ENCODE assay signal across 31 cellular contexts in genomic region chr14:74554742-74555362, GRCh38.
"Had no signal": no experiment of that assay in that cellular context is flagged by ENCODE, and none has a peak within 500 bp of the region (broad histone marks: within the 10 kb centered on the region; RNA-seq: fewer than 3 reads in every experiment).

No MANE protein-coding gene starts in this region.

- H3K9me3 Mint-ChIP-seq: activated CD4-positive, alpha-beta memory T cell treated with anti-CD3 and anti-CD28 coated beads, Interleukin-2, amount 10 ng/mL, durations not matched to agents 7 days and 5 days; activated CD4-positive, alpha-beta T cell treated with anti-CD3 and anti-CD28 coated beads, Interleukin-2, amount 10 ng/mL, durations not matched to agents 24 days and 14 days; activated naive CD4-positive, alpha-beta T cell treated with anti-CD3 and anti-CD28 coated beads, Interleukin-2, amount 10 ng/mL, durations not matched to agents 7 days and 5 days; activated naive CD8-positive, alpha-beta T cell treated with anti-CD3 and anti-CD28 coated beads, Interleukin-2, amount 10 ng/mL, durations not matched to agents 7 days and 5 days; activated T-cell treated with anti-CD3 and anti-CD28 coated beads, Interleukin-2, amount 50 U/mL, for 24 hours; immature natural killer cell; memory B cell; naive thymus-derived CD4-positive, alpha-beta T cell; neural crest cell; stimulated activated naive B cell treated with anti-CD40 and anti-IgM and Interleukin-4, amounts not matched to agents 10 μg/mL and 1 μg/mL and 100 μg/mL, for 72 hours had no signal

- H3K27ac Mint-ChIP-seq: activated CD4-positive, alpha-beta memory T cell treated with anti-CD3 and anti-CD28 coated beads, Interleukin-2, amount 10 ng/mL, durations not matched to agents 7 days and 5 days; activated CD4-positive, alpha-beta T cell treated with anti-CD3 and anti-CD28 coated beads, Interleukin-2, amount 10 ng/mL, durations not matched to agents 24 days and 14 days; activated naive CD4-positive, alpha-beta T cell treated with anti-CD3 and anti-CD28 coated beads, Interleukin-2, amount 10 ng/mL, durations not matched to agents 7 days and 5 days; activated naive CD8-positive, alpha-beta T cell treated with anti-CD3 and anti-CD28 coated beads, Interleukin-2, amount 10 ng/mL, durations not matched to agents 7 days and 5 days; activated T-cell treated with anti-CD3 and anti-CD28 coated beads, Interleukin-2, amount 50 U/mL, for 24 hours; immature natural killer cell; memory B cell; naive thymus-derived CD4-positive, alpha-beta T cell; stimulated activated naive B cell treated with anti-CD40 and anti-IgM and Interleukin-4, amounts not matched to agents 10 μg/mL and 1 μg/mL and 100 μg/mL, for 72 hours; T-helper 17 cell had no signal

- H3K4me1 Mint-ChIP-seq: activated CD4-positive, alpha-beta memory T cell treated with anti-CD3 and anti-CD28 coated beads, Interleukin-2, amount 10 ng/mL, durations not matched to agents 7 days and 5 days; activated CD4-positive, alpha-beta T cell treated with anti-CD3 and anti-CD28 coated beads, Interleukin-2, amount 10 ng/mL, durations not matched to agents 24 days and 14 days; activated naive CD4-positive, alpha-beta T cell treated with anti-CD3 and anti-CD28 coated beads, Interleukin-2, amount 10 ng/mL, durations not matched to agents 7 days and 5 days; immature natural killer cell had no signal

- H3K4me3 ChIP-seq: heart left ventricle, right lobe of liver, skin epidermis, transverse colon had no signal

- FAIRE-seq: astrocyte, kidney had no signal

- DNase-seq: activated CD4-positive, alpha-beta memory T cell treated with anti-CD3 and anti-CD28 coated beads, Interleukin-2, amount 10 ng/mL, durations not matched to agents 7 days and 5 days; activated CD4-positive, alpha-beta T cell treated with anti-CD3 and anti-CD28 coated beads, Interleukin-2, amount 10 ng/mL, durations not matched to agents 24 days and 14 days; activated CD8-positive, alpha-beta memory T cell treated with anti-CD3 and anti-CD28 coated beads, Interleukin-2, amount 50 U/mL, for 48 hours; activated gamma-delta T cell; activated naive CD4-positive, alpha-beta T cell treated with anti-CD3 and anti-CD28 coated beads, Interleukin-2, amount 10 ng/mL, durations not matched to agents 7 days and 5 days; activated naive CD8-positive, alpha-beta T cell treated with anti-CD3 and anti-CD28 coated beads, Interleukin-2, amount 10 ng/mL, durations not matched to agents 7 days and 5 days; activated T-cell treated with anti-CD3 and anti-CD28 coated beads, Interleukin-2, amount 50 U/mL, for 24 hours; brain microvascular endothelial cell; cortex of kidney; foreskin fibroblast; hypothalamus; immature natural killer cell; left colon; midbrain; naive thymus-derived CD4-positive, alpha-beta T cell; nucleus accumbens; stimulated activated CD4-positive, alpha-beta T cell treated with anti-CD3 and anti-CD28 coated beads, Interleukin-1b, Interleukin-23, amount 100 ng/mL, for 48 hours; stimulated activated naive B cell treated with anti-CD40 and anti-IgM and Interleukin-4, amounts not matched to agents 10 μg/mL and 1 μg/mL and 100 μg/mL, for 72 hours; T-helper 17 cell; T1000; transverse colon; WERI-Rb-1 had no signal

- H3K4me3 Mint-ChIP-seq: activated CD4-positive, alpha-beta memory T cell treated with anti-CD3 and anti-CD28 coated beads, Interleukin-2, amount 10 ng/mL, durations not matched to agents 7 days and 5 days; activated CD4-positive, alpha-beta T cell treated with anti-CD3 and anti-CD28 coated beads, Interleukin-2, amount 10 ng/mL, durations not matched to agents 24 days and 14 days; activated naive CD4-positive, alpha-beta T cell treated with anti-CD3 and anti-CD28 coated beads, Interleukin-2, amount 10 ng/mL, durations not matched to agents 7 days and 5 days; activated naive CD8-positive, alpha-beta T cell treated with anti-CD3 and anti-CD28 coated beads, Interleukin-2, amount 10 ng/mL, durations not matched to agents 7 days and 5 days; activated T-cell treated with anti-CD3 and anti-CD28 coated beads, Interleukin-2, amount 50 U/mL, for 24 hours; immature natural killer cell; memory B cell; naive thymus-derived CD4-positive, alpha-beta T cell; neural crest cell; stimulated activated naive B cell treated with anti-CD40 and anti-IgM and Interleukin-4, amounts not matched to agents 10 μg/mL and 1 μg/mL and 100 μg/mL, for 72 hours; T-helper 17 cell had no signal

- H3K36me3 Mint-ChIP-seq: activated naive CD4-positive, alpha-beta T cell treated with anti-CD3 and anti-CD28 coated beads, Interleukin-2, amount 10 ng/mL, durations not matched to agents 7 days and 5 days; activated naive CD8-positive, alpha-beta T cell treated with anti-CD3 and anti-CD28 coated beads, Interleukin-2, amount 10 ng/mL, durations not matched to agents 7 days and 5 days; memory B cell; naive thymus-derived CD4-positive, alpha-beta T cell; stimulated activated naive B cell treated with anti-CD40 and anti-IgM and Interleukin-4, amounts not matched to agents 10 μg/mL and 1 μg/mL and 100 μg/mL, for 72 hours had no signal

- H3K9me3 ChIP-seq: heart left ventricle, right lobe of liver, transverse colon had no signal

- H3K27me3 Mint-ChIP-seq: activated T-cell treated with anti-CD3 and anti-CD28 coated beads, Interleukin-2, amount 50 U/mL, for 24 hours had no signal

- H3K36me3 ChIP-seq: right lobe of liver, transverse colon, WERI-Rb-1 had no signal

- H3K27me3 ChIP-seq: brain microvascular endothelial cell, heart left ventricle, right lobe of liver, transverse colon had no signal

- H3K27ac ChIP-seq: brain microvascular endothelial cell, right lobe of liver, skin epidermis, transverse colon, WERI-Rb-1 had no signal

- ATAC-seq: activated CD4-positive, CD25-positive, alpha-beta regulatory T cell treated with anti-CD3 and anti-CD28 coated beads, Interleukin-2, amount 50 U/mL, for 24 hours; esophagus mucosa; heart left ventricle; left colon; naive thymus-derived CD4-positive, alpha-beta T cell; right lobe of liver; stimulated activated naive B cell treated with anti-CD40 and anti-IgM and Interleukin-4, amounts not matched to agents 10 μg/mL and 1 μg/mL and 100 μg/mL, for 72 hours; T-helper 17 cell had no signal

- H3K4me1 ChIP-seq: right lobe of liver had no signal
